In the genomic region with DNA sequence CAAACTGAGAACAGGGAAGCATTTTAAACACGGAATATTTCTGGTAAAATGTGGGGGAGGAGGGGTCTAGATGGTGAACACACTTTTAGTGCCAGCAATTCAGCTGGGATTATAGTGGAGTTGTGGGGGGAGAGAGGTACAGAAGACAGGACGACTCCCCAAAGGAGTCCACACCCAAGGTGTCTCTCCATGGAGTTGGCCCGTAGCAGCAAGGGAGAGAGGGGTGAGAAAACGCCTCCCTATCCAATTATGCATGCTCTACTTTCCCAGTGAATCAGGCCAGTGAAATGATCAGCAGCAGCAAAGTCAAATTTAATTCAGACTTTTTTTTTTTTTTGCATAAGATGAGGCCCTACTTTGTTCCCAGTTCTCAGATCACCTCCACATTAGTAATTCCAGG, we compare ENCODE assay signal across 18 cellular contexts. TPM values are rescaled to one million over a fixed set of nuclear protein-coding genes. Genes with fewer than 3 reads are reported as not detected.
DNase-seq lines count a peak whose midpoint lies in the region; ATAC-seq and TF ChIP-seq lines count a peak whose summit lies in the region.
"Had no signal": no experiment of that assay in that cellular context is flagged by ENCODE, and none has a peak within 500 bp of the region (broad histone marks: within the 10 kb centered on the region; RNA-seq: fewer than 3 reads in every experiment).

No MANE protein-coding gene starts in this region.

- no peak for ATAC-seq in activated T-cell treated with anti-CD3 and anti-CD28 coated beads, Interleukin-2, amount 50 U/mL, for 72 hours (replicated peaks in 1 of 2)
- ATAC-seq in Panc1 (peak; percentile 64), HG02678 (IDR thresholded peaks at IDR 0.05; ENCODE audit: unreplicated experiment) (no peak), HG03342 (IDR thresholded peaks at IDR 0.05; ENCODE audit: unreplicated experiment) (no peak)
- ATAC-seq: psoas muscle had no signal

- no peak for DNase-seq in activated T-cell treated with anti-CD3 and anti-CD28 coated beads, Interleukin-2, amount 50 U/mL, for 72 hours
- DNase-seq in activated T-cell treated with anti-CD3 and anti-CD28 coated beads, Interleukin-2, amount 50 U/mL, for 48 hours: no peak
- DNase-seq in Panc1 (ENCODE audit: low read depth, low spot score) (no peak), epithelial cell of esophagus (ENCODE audit: low read depth) (peak; percentile 37), posterior cingulate gyrus (no peak)
- DNase-seq: activated CD4-positive, alpha-beta T cell treated with anti-CD3 and anti-CD28 coated beads for 4 hours; Caco-2; HCEC 1CT; NK-92 treated with Interleukin-12 subunit alpha and Interleukin-12 subunit beta, amount 100 ng/mL, for 24 hours; psoas muscle; Right ventricle myocardium superior had no signal

- H3K9me3 ChIP-seq in Panc1 (ENCODE audit: control insufficient read depth, insufficient read depth, low read depth, low read length) (no peaks in the 10 kb centered on the region), parathyroid adenoma (ENCODE audit: control insufficient read depth, low read length) (no peaks in the 10 kb centered on the region)
- H3K9me3 ChIP-seq: ascending aorta, Caco-2, psoas muscle had no signal

- intact Hi-C loops in Panc1 (cut with micrococcal nuclease; ENCODE audit: unreplicated experiment): no loop called here
- intact Hi-C loops in posterior cingulate gyrus (cut with DNase I): no loop called here

- no peaks in the 10 kb centered on the region for H3K79me2 ChIP-seq in parathyroid adenoma

- H3K4me3 Mint-ChIP-seq in activated T-cell treated with anti-CD3 and anti-CD28 coated beads, Interleukin-2, amount 50 U/mL, for 72 hours: peak overlapping the region in 1 of 2 donors; percentile 50
- H3K4me3 Mint-ChIP-seq: activated T-helper 1 cell treated with anti-CD3 and anti-CD28 coated beads, Interleukin-12 subunit alpha, Interleukin-12 subunit beta, Interleukin-2, Interleukin-4 antibody, amounts not matched to agents 30 ng/mL and 10 ng/mL and 1 ng/mL, durations not matched to agents 14 hours and 24 hours and 36 hours; IgD-negative memory B cell had no signal

- H3K27ac ChIP-seq in Panc1 (ENCODE audit: low read length) (peak overlapping the region; percentile 93), parathyroid adenoma (no peak overlapping the region)
- H3K27ac ChIP-seq: ascending aorta, psoas muscle had no signal

- no peaks in the 10 kb centered on the region for H3K36me3 Mint-ChIP-seq in activated T-cell treated with anti-CD3 and anti-CD28 coated beads, Interleukin-2, amount 50 U/mL, for 72 hours (ENCODE audit: insufficient read depth in 2 of 2)
- H3K36me3 Mint-ChIP-seq: IgD-negative memory B cell had no signal

- peaks cover 55% of the 10 kb centered on the region for H3K4me1 ChIP-seq in Panc1 (ENCODE audit: control insufficient read depth, insufficient read depth, low read length)
- H3K4me1 ChIP-seq in parathyroid adenoma: no peaks in the 10 kb centered on the region
- H3K4me1 ChIP-seq: ascending aorta, Caco-2, psoas muscle had no signal

- H3K4me3 ChIP-seq in Panc1 (ENCODE audit: low read depth in 2 of 2, low read length in 2 of 2): peak overlapping the region in 1 of 2 experiments; percentile 35; a peak in 2 of 4 replicates
- no peak overlapping the region for H3K4me3 ChIP-seq in epithelial cell of esophagus (ENCODE audit: low read length)
- no peak overlapping the region for H3K4me3 ChIP-seq in parathyroid adenoma (ENCODE audit: low read depth, low read length)
- H3K4me3 ChIP-seq: ascending aorta, dorsolateral prefrontal cortex, psoas muscle had no signal

- peaks cover 72% of the 10 kb centered on the region for H3K4me1 Mint-ChIP-seq in activated T-cell treated with anti-CD3 and anti-CD28 coated beads, Interleukin-2, amount 50 U/mL, for 72 hours (ENCODE audit: low read depth)

- POLR2A ChIA-PET in Panc1 (lab: Charles Lee): no interaction called here

- in situ Hi-C loops in Panc1 (cut with HindIII; ENCODE audit: low pct_unique_long_range_greater_than_20kb, low sequenced_read_pairs): no loop called here

- no peak overlapping the region for H3K4me2 ChIP-seq in parathyroid adenoma (ENCODE audit: low read length)

- no peaks in the 10 kb centered on the region for H3K9me3 Mint-ChIP-seq in activated T-cell treated with anti-CD3 and anti-CD28 coated beads, Interleukin-2, amount 50 U/mL, for 72 hours
- H3K9me3 Mint-ChIP-seq: activated T-helper 1 cell treated with anti-CD3 and anti-CD28 coated beads, Interleukin-12 subunit alpha, Interleukin-12 subunit beta, Interleukin-2, Interleukin-4 antibody, amounts not matched to agents 30 ng/mL and 10 ng/mL and 1 ng/mL, durations not matched to agents 14 hours and 24 hours and 36 hours; IgD-negative memory B cell had no signal

- H2AFZ ChIP-seq in parathyroid adenoma: peak overlapping the region; percentile 51

- CTCF ChIA-PET in Panc1 (lab: Charles Lee): no interaction called here

- peak overlapping the region; percentile 73 for H3K27ac Mint-ChIP-seq in activated T-cell treated with anti-CD3 and anti-CD28 coated beads, Interleukin-2, amount 50 U/mL, for 72 hours
- H3K27ac Mint-ChIP-seq: activated T-helper 1 cell treated with anti-CD3 and anti-CD28 coated beads, Interleukin-12 subunit alpha, Interleukin-12 subunit beta, Interleukin-2, Interleukin-4 antibody, amounts not matched to agents 30 ng/mL and 10 ng/mL and 1 ng/mL, durations not matched to agents 14 hours and 24 hours and 36 hours had no signal

- H3K9ac ChIP-seq in parathyroid adenoma: no peak overlapping the region

- no peaks in the 10 kb centered on the region for H3K36me3 ChIP-seq in Panc1 (ENCODE audit: control insufficient read depth, insufficient read depth, low read length)
- H3K36me3 ChIP-seq in parathyroid adenoma (ENCODE audit: control insufficient read depth, insufficient read depth, low read length): no peaks in the 10 kb centered on the region
- H3K36me3 ChIP-seq: ascending aorta had no signal

- no peaks in the 10 kb centered on the region for H3K27me3 Mint-ChIP-seq in activated T-cell treated with anti-CD3 and anti-CD28 coated beads, Interleukin-2, amount 50 U/mL, for 72 hours (ENCODE audit: low read depth)
- H3K27me3 Mint-ChIP-seq: IgD-negative memory B cell had no signal

- H3K27me3 ChIP-seq in Panc1 (ENCODE audit: control insufficient read depth, insufficient read depth, low read length) (no peaks in the 10 kb centered on the region), parathyroid adenoma (ENCODE audit: control insufficient read depth, insufficient read depth, low read length) (no peaks in the 10 kb centered on the region)
- H3K27me3 ChIP-seq: ascending aorta, dorsolateral prefrontal cortex had no signal

- BruUV-seq in Panc1 (replicated peaks; lab: Mats Ljungman, UMichigan): no TSS peak

- TF ChIP-seq CTCF in Panc1 (IDR thresholded peaks at IDR 0.05) (no peak), epithelial cell of esophagus (IDR thresholded peaks at IDR 0.05; ENCODE audit: insufficient read depth, low read depth, low read length, missing control alignments) (no peak), parathyroid adenoma (IDR thresholded peaks at IDR 0.05) (no peak)

RNA-seq across cellular contexts. Expression of gene BTG1, which starts 38.6 kb away (rescaled TPM):
- 100 to 1,000 TPM; 258 to 337 TPM for total RNA-seq in activated T-cell treated with anti-CD3 and anti-CD28 coated beads, Interleukin-2, amount 50 U/mL, for 72 hours
- 50.0 TPM for total RNA-seq in Panc1 (2021; ENCODE audit: unreplicated experiment)
- 46.9 TPM for polyA plus RNA-seq in Panc1 (2012; ENCODE audit: insufficient read length)
